Comparison of ENCODE assay signal across 16 cellular contexts in the genomic region with DNA sequence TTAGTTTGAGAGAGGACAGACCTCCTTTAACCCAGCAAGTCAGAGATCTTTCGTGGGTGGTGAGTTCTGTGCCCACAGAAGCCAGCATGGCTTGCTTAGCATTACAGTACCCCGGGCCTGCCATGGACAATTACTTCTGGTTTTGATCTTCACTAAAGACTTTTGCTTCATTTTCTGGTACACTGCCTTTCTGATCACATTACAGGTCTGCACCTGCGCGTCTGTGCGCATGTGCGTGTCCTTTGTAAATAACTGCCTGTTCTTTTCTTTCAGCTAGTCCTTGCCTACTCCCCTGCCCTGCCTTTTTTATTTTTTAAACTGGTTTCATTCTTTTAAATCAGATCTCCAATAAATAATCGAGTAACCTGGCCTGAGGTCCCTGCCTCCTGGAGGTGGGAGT.
"Had no signal": no experiment of that assay in that cellular context is flagged by ENCODE, and none has a peak within 500 bp of the region (broad histone marks: within the 10 kb centered on the region; RNA-seq: fewer than 3 reads in every experiment).

No MANE protein-coding gene starts in this region.

- H3K4me3 ChIP-seq: cardiac muscle cell, esophagus squamous epithelium, sigmoid colon, suprapubic skin, upper lobe of right lung had no signal

- H3K4me1 ChIP-seq: sigmoid colon had no signal

- H3K27me3 Mint-ChIP-seq: progenitor cell of endocrine pancreas had no signal

- H3K27me3 ChIP-seq: cardiac muscle cell, sigmoid colon, suprapubic skin, upper lobe of right lung had no signal

- H3K9me3 Mint-ChIP-seq: activated B cell treated with CpG ODN at 0.5 μM for 24 hours; activated CD4-positive, alpha-beta T cell treated with anti-CD3 and anti-CD28 coated beads, Interleukin-2, amount 10 ng/mL, durations not matched to agents 7 days and 5 days; activated naive CD4-positive, alpha-beta T cell treated with anti-CD3 and anti-CD28 coated beads for 36 hours; naive thymus-derived CD4-positive, alpha-beta T cell had no signal

- H3K36me3 ChIP-seq: cardiac muscle cell, esophagus squamous epithelium, sigmoid colon, suprapubic skin, upper lobe of right lung had no signal

- H3K9me3 ChIP-seq: esophagus squamous epithelium, sigmoid colon, suprapubic skin, upper lobe of right lung had no signal

- H3K27ac Mint-ChIP-seq: activated B cell treated with CpG ODN at 0.5 μM for 24 hours; activated CD4-positive, alpha-beta T cell treated with anti-CD3 and anti-CD28 coated beads, Interleukin-2, amount 10 ng/mL, durations not matched to agents 7 days and 5 days; activated naive CD4-positive, alpha-beta T cell treated with anti-CD3 and anti-CD28 coated beads for 36 hours; naive thymus-derived CD4-positive, alpha-beta T cell; progenitor cell of endocrine pancreas had no signal

- ATAC-seq: left cardiac atrium; naive thymus-derived CD4-positive, alpha-beta T cell; stimulated activated naive CD8-positive, alpha-beta T cell treated with anti-CD3 and anti-CD28 coated beads, Interleukin-15, Interleukin-2, amounts not matched to agents 100 U/mL and 50 U/mL, for 24 hours; upper lobe of right lung had no signal

- DNase-seq: activated B cell treated with CpG ODN at 0.5 μM for 24 hours; activated CD4-positive, alpha-beta T cell treated with anti-CD3 and anti-CD28 coated beads, Interleukin-2, amount 10 ng/mL, durations not matched to agents 7 days and 5 days; activated CD8-positive, alpha-beta memory T cell treated with anti-CD3 and anti-CD28 coated beads for 24 hours; activated naive CD4-positive, alpha-beta T cell treated with anti-CD3 and anti-CD28 coated beads for 36 hours; esophagus squamous epithelium; foreskin fibroblast; left cardiac atrium; naive thymus-derived CD4-positive, alpha-beta T cell; nucleus accumbens; sigmoid colon; stimulated activated CD4-positive, alpha-beta T cell treated with anti-CD3 and anti-CD28 coated beads, Interleukin-2, amount 100 ng/mL, for 48 hours; stimulated activated naive CD8-positive, alpha-beta T cell treated with anti-CD3 and anti-CD28 coated beads, Interleukin-15, Interleukin-2, amounts not matched to agents 100 U/mL and 50 U/mL, for 24 hours; upper lobe of right lung had no signal

- H3K4me3 Mint-ChIP-seq: activated B cell treated with CpG ODN at 0.5 μM for 24 hours; activated CD4-positive, alpha-beta T cell treated with anti-CD3 and anti-CD28 coated beads, Interleukin-2, amount 10 ng/mL, durations not matched to agents 7 days and 5 days; activated naive CD4-positive, alpha-beta T cell treated with anti-CD3 and anti-CD28 coated beads for 36 hours; naive thymus-derived CD4-positive, alpha-beta T cell had no signal

- H3K36me3 Mint-ChIP-seq: naive thymus-derived CD4-positive, alpha-beta T cell had no signal

- H3K27ac ChIP-seq: cardiac muscle cell, esophagus squamous epithelium, sigmoid colon, suprapubic skin, upper lobe of right lung had no signal
